ENCODE assay signal across 25 cellular contexts in genomic region chr10:133173860-133174523, GRCh38. TPM values are rescaled to one million over a fixed set of nuclear protein-coding genes. Genes with fewer than 3 reads are reported as not detected.
"Had no signal": no experiment of that assay in that cellular context is flagged by ENCODE, and none has a peak within 500 bp of the region (broad histone marks: within the 10 kb centered on the region; RNA-seq: fewer than 3 reads in every experiment).

No MANE protein-coding gene starts in this region.

- H3K9me3 ChIP-seq: colonic mucosa, tibial artery had no signal

- H3K36me3 ChIP-seq: brain microvascular endothelial cell, colonic mucosa, tibial artery, WERI-Rb-1 had no signal

- H3K27me3 Mint-ChIP-seq: activated CD8-positive, alpha-beta memory T cell treated with anti-CD3 and anti-CD28 coated beads, Interleukin-2, amount 10 ng/mL, durations not matched to agents 7 days and 5 days had no signal

- ATAC-seq: activated CD8-positive, alpha-beta memory T cell treated with anti-CD3 and anti-CD28 coated beads, Interleukin-2, amount 10 ng/mL, durations not matched to agents 7 days and 5 days; activated naive CD8-positive, alpha-beta T cell treated with anti-CD3 and anti-CD28 coated beads, Interleukin-2, amount 50 U/mL, for 24 hours; naive thymus-derived CD8-positive, alpha-beta T cell had no signal

- H3K27me3 ChIP-seq: brain microvascular endothelial cell, colonic mucosa had no signal

- H3K36me3 Mint-ChIP-seq: naive thymus-derived CD8-positive, alpha-beta T cell had no signal

- H3K4me1 Mint-ChIP-seq: activated CD8-positive, alpha-beta memory T cell treated with anti-CD3 and anti-CD28 coated beads, Interleukin-2, amount 10 ng/mL, durations not matched to agents 7 days and 5 days; activated naive CD4-positive, alpha-beta T cell treated with anti-CD3 and anti-CD28 coated beads, Interleukin-2, amount 10 ng/mL, durations not matched to agents 7 days and 5 days; activated naive CD8-positive, alpha-beta T cell treated with anti-CD3 and anti-CD28 coated beads, Interleukin-2, amount 50 U/mL, for 24 hours; endodermal cell had no signal

- H3K4me3 Mint-ChIP-seq: activated CD8-positive, alpha-beta memory T cell treated with anti-CD3 and anti-CD28 coated beads, Interleukin-2, amount 10 ng/mL, durations not matched to agents 7 days and 5 days; activated naive CD4-positive, alpha-beta T cell treated with anti-CD3 and anti-CD28 coated beads, Interleukin-2, amount 10 ng/mL, durations not matched to agents 7 days and 5 days; activated naive CD8-positive, alpha-beta T cell treated with anti-CD3 and anti-CD28 coated beads, Interleukin-2, amount 50 U/mL, for 24 hours; central memory CD8-positive, alpha-beta T cell; endodermal cell had no signal

- H3K79me2 ChIP-seq: parathyroid adenoma had no signal

- H3K9ac ChIP-seq: parathyroid adenoma had no signal

- H3K27ac Mint-ChIP-seq: activated CD8-positive, alpha-beta memory T cell treated with anti-CD3 and anti-CD28 coated beads, Interleukin-2, amount 10 ng/mL, durations not matched to agents 7 days and 5 days; activated naive CD4-positive, alpha-beta T cell treated with anti-CD3 and anti-CD28 coated beads, Interleukin-2, amount 10 ng/mL, durations not matched to agents 7 days and 5 days; activated naive CD8-positive, alpha-beta T cell treated with anti-CD3 and anti-CD28 coated beads, Interleukin-2, amount 50 U/mL, for 24 hours; endodermal cell had no signal

- DNase-seq: activated CD4-positive, alpha-beta T cell treated with anti-CD3 and anti-CD28 coated beads, Interleukin-2, amount 50 U/mL, for 48 hours; activated CD8-positive, alpha-beta memory T cell treated with anti-CD3 and anti-CD28 coated beads, Interleukin-2, amount 10 ng/mL, durations not matched to agents 7 days and 5 days; activated naive CD4-positive, alpha-beta T cell treated with anti-CD3 and anti-CD28 coated beads, Interleukin-2, amount 10 ng/mL, durations not matched to agents 7 days and 5 days; activated naive CD8-positive, alpha-beta T cell treated with anti-CD3 and anti-CD28 coated beads, Interleukin-2, amount 50 U/mL, for 24 hours; anterior cingulate cortex; brain microvascular endothelial cell; colonic mucosa; endodermal cell; foreskin fibroblast; hypothalamus; mammary epithelial cell; retina; stimulated activated CD4-positive, alpha-beta T cell treated with anti-CD3 and anti-CD28 coated beads, Interleukin-2, amount 100 ng/mL, for 24 hours; stimulated activated naive CD4-positive, alpha-beta T cell treated with Interleukin-2 at 50 U/mL for 16 hours; T-helper 2 cell; WERI-Rb-1 had no signal

- H3K4me3 ChIP-seq: colonic mucosa, tibial artery had no signal

- H3K27ac ChIP-seq: brain microvascular endothelial cell, colonic mucosa, epithelial cell of prostate, parathyroid adenoma, tibial artery, WERI-Rb-1 had no signal

- H2AFZ ChIP-seq: parathyroid adenoma had no signal

- H3K4me1 ChIP-seq: colonic mucosa, parathyroid adenoma, tibial artery had no signal

RNA-seq across cellular contexts. Expression of gene KNDC1, which starts 14.0 kb away (rescaled TPM):
- total RNA-seq: glomerular endothelial cell, subcutaneous adipose tissue had no signal
- polyA plus RNA-seq: mammary epithelial cell; naive thymus-derived CD8-positive, alpha-beta T cell had no signal

RNA-seq across cellular contexts. Expression of gene UTF1, which starts 56.0 kb away (rescaled TPM):
- total RNA-seq: activated CD8-positive, alpha-beta memory T cell treated with anti-CD3 and anti-CD28 coated beads, Interleukin-2, amount 10 ng/mL, durations not matched to agents 7 days and 5 days; colonic mucosa; glomerular endothelial cell; mammary epithelial cell; mononuclear cell; naive thymus-derived CD8-positive, alpha-beta T cell; subcutaneous adipose tissue had no signal
- polyA plus RNA-seq: keratinocyte; mammary epithelial cell; naive thymus-derived CD8-positive, alpha-beta T cell had no signal
